In the genomic region with DNA sequence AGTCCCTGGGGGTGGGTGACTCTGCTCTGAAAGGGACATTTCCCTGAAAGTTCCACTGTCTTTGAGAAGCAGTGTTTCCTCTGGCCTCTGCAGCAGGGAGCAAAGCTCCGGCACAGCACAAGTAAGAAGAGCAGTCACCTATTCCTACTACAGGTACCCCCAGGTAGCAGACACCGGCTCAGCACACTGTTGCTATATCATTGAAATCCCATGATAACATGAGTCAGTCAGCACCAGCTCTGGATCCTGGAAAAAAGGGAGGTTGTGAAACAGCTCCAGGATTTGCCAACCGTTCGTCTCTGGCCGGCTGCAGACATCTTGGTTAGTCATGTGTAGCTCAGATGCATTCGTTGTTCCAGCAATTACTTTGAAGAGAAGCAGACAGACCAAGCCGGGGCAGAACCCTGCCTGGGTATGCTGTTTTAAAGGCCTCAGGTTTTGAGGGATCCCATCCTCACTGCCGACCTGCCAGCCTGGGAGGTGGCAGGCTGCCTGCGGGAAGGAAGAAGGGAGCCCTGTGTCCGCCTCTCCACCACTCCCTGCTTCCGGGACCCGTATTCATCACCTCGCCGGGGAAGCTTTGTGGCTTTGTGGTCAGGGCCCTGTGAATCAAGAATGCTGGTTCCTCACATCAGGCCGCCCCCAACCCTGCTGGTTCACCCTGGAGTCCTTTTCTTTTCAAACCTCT, we compare ENCODE assay signal across 8 cellular contexts.
A peak's percentile ranks its signal among the peaks of the same experiment; 100 is the strongest.
DNase-seq lines count a peak whose midpoint lies in the region; ATAC-seq and TF ChIP-seq lines count a peak whose summit lies in the region.

No MANE protein-coding gene starts in this region.

- H3K27me3 ChIP-seq in lung (ENCODE audit: control insufficient read depth, insufficient read depth) = no peaks in the 10 kb centered on the region

- peaks cover 2% of the 10 kb centered on the region for H3K27me3 Mint-ChIP-seq in activated naive CD8-positive, alpha-beta T cell treated with anti-CD3 and anti-CD28 coated beads, Interleukin-2, amount 10 ng/mL, durations not matched to agents 7 days and 5 days
- peaks cover 3% of the 10 kb centered on the region for H3K27me3 Mint-ChIP-seq in endothelial cell (ENCODE audit: unreplicated experiment)

- 56 to 69% methylated on average over 15 of the region's 15 CpGs for WGBS in lung, 2 donors

- H3K27ac ChIP-seq in lung (ENCODE audit: low read depth in 1 of 2, low read length in 1 of 2) = peak overlapping the region in 1 of 2 donors; percentile 30

- H3K4me3 ChIP-seq in lung = no peak overlapping the region

- peaks cover 17% of the 10 kb centered on the region for H3K36me3 Mint-ChIP-seq in activated naive CD8-positive, alpha-beta T cell treated with anti-CD3 and anti-CD28 coated beads, Interleukin-2, amount 10 ng/mL, durations not matched to agents 7 days and 5 days
- peaks cover 8% of the 10 kb centered on the region for H3K36me3 Mint-ChIP-seq in endothelial cell (ENCODE audit: low read depth, unreplicated experiment)

- peaks cover 0 to 2% of the 10 kb centered on the region in 2 donors for H3K4me1 ChIP-seq in lung (ENCODE audit: control insufficient read depth in 2 of 2, insufficient read depth in 2 of 2, low read length in 2 of 2)

- H3K9me3 ChIP-seq in lung (ENCODE audit: control insufficient read depth in 2 of 2, insufficient read depth in 1 of 2, low read length in 1 of 2) = no peaks in the 10 kb centered on the region

- ATAC-seq in GM21619 (IDR thresholded peaks at IDR 0.05; ENCODE audit: unreplicated experiment) (peak; percentile 20), SK-N-SH treated with all-trans-retinoic acid at 6 μM for 48 hours (peak; percentile 72), lung (ENCODE audit: insufficient read depth, low FRiP score) (peak; percentile 21), HG03175 (IDR thresholded peaks at IDR 0.05; ENCODE audit: unreplicated experiment) (no peak), HG03457 (IDR thresholded peaks at IDR 0.05; ENCODE audit: unreplicated experiment) (no peak)
- peak; percentile 54 for ATAC-seq in activated naive CD8-positive, alpha-beta T cell treated with anti-CD3 and anti-CD28 coated beads, Interleukin-2, amount 10 ng/mL, durations not matched to agents 7 days and 5 days (ENCODE audit: low read depth)

- peaks cover 0 to 4% of the 10 kb centered on the region in 2 donors for H3K36me3 ChIP-seq in lung (ENCODE audit: control insufficient read depth in 2 of 2, insufficient read depth in 2 of 2, low read length in 2 of 2)

- peak overlapping the region; percentile 44 for H3K27ac Mint-ChIP-seq in activated naive CD8-positive, alpha-beta T cell treated with anti-CD3 and anti-CD28 coated beads, Interleukin-2, amount 10 ng/mL, durations not matched to agents 7 days and 5 days
- H3K27ac Mint-ChIP-seq in endothelial cell (ENCODE audit: unreplicated experiment) = no peak overlapping the region

- POLR2A ChIA-PET in activated naive CD8-positive, alpha-beta T cell treated with anti-CD3 and anti-CD28 coated beads, Interleukin-2, amount 10 ng/mL, durations not matched to agents 7 days and 5 days (lab: Charles Lee) = interaction anchor here (1.0 to 1.3 kb wide), 2 partner anchors 38 to 82 kb away, joined by 3 to 4 read pairs; no protein-coding TSS in a partner anchor

- peaks cover 2% of the 10 kb centered on the region for H3K9me3 Mint-ChIP-seq in activated naive CD8-positive, alpha-beta T cell treated with anti-CD3 and anti-CD28 coated beads, Interleukin-2, amount 10 ng/mL, durations not matched to agents 7 days and 5 days
- no peaks in the 10 kb centered on the region for H3K9me3 Mint-ChIP-seq in endothelial cell (ENCODE audit: unreplicated experiment)

- peak overlapping the region; percentile 29 for H3K4me3 Mint-ChIP-seq in activated naive CD8-positive, alpha-beta T cell treated with anti-CD3 and anti-CD28 coated beads, Interleukin-2, amount 10 ng/mL, durations not matched to agents 7 days and 5 days
- H3K4me3 Mint-ChIP-seq in endothelial cell (ENCODE audit: unreplicated experiment) = no peak overlapping the region

- peak; percentile 53 for DNase-seq in activated naive CD8-positive, alpha-beta T cell treated with anti-CD3 and anti-CD28 coated beads, Interleukin-2, amount 10 ng/mL, durations not matched to agents 7 days and 5 days
- DNase-seq in lung (ENCODE audit: low spot score) (no peak), endothelial cell (ENCODE audit: low spot score) (no peak)
- peak; percentile 54 to 81 for DNase-seq in stimulated activated CD8-positive, alpha-beta memory T cell treated with anti-CD3 and anti-CD28 coated beads, Interleukin-7, amount 100 ng/mL, for 48 hours (ENCODE audit: extremely low read depth in 1 of 2, low read depth in 1 of 2)

- H3K4me1 Mint-ChIP-seq in activated naive CD8-positive, alpha-beta T cell treated with anti-CD3 and anti-CD28 coated beads, Interleukin-2, amount 10 ng/mL, durations not matched to agents 7 days and 5 days = peaks cover 35% of the 10 kb centered on the region
- H3K4me1 Mint-ChIP-seq in endothelial cell (ENCODE audit: unreplicated experiment) = peaks cover 18% of the 10 kb centered on the region

- TF ChIP-seq CTCF in lung (IDR thresholded peaks at IDR 0.05; ENCODE audit: control extremely low read depth, extremely low read depth) (no peak), endothelial cell (IDR thresholded peaks at IDR 0.05; ENCODE audit: unreplicated experiment) (no peak)

TF ChIP-seq in SK-N-SH treated with all-trans-retinoic acid at 6 μM for 48 hours, 23 proteins besides CTCF, POLR2A, EP300 and RAD21:
- TF ChIP-seq ISL1 (CRISPR knock-in tag; IDR thresholded peaks at IDR 0.05) (peak; percentile 41; the same call in 1 of the 2 replicates), SNAI2 (CRISPR knock-in tag; IDR thresholded peaks at IDR 0.05) (peak; percentile 16; the same call in 1 of the 2 replicates), TOX (CRISPR knock-in tag; IDR thresholded peaks at IDR 0.05; ENCODE audit: borderline replicate concordance) (peak; percentile 5; the same call in 1 of the 2 replicates), ZNF70 (CRISPR knock-in tag; IDR thresholded peaks at IDR 0.05) (no peak)

Comparison
In these comparisons a context has a peak if more than half of its experiments do, and no peak if none do; other contexts are left out.
1. ATAC-seq: peak in GM21619 (single experiment), SK-N-SH treated with all-trans-retinoic acid at 6 μM for 48 hours (single experiment), activated naive CD8-positive, alpha-beta T cell treated with anti-CD3 and anti-CD28 coated beads, Interleukin-2, amount 10 ng/mL, durations not matched to agents 7 days and 5 days (single experiment) and lung (single experiment); none in HG03175 (single experiment) and HG03457 (single experiment).
2. DNase-seq: peak in activated naive CD8-positive, alpha-beta T cell treated with anti-CD3 and anti-CD28 coated beads, Interleukin-2, amount 10 ng/mL, durations not matched to agents 7 days and 5 days (single experiment) and stimulated activated CD8-positive, alpha-beta memory T cell treated with anti-CD3 and anti-CD28 coated beads, Interleukin-7, amount 100 ng/mL, for 48 hours (2 of 2); none in lung (single experiment) and endothelial cell (single experiment).